1 cellular context compared by ENCODE assay signal in the genomic region with DNA sequence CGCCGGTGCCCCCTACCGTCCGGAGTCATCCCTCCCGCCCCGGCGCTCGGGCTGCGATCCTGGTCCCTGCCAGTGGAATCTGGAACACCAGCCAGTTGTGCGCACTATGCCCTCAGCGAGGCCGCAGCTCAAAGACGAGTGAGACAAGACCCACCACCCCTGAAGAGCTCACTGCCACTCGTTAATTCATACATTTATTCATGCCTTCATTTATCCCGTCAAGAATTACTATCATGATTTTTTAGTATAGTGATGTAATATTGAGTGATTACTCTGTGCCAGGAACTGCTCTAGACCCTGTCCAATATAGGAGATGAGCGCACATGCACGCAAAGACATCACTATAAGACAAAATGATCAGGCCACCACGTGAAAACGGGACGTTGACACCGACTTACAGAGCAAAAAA.
TF ChIP-seq lines count a peak whose summit lies in the region.

No MANE protein-coding gene starts in this region.

TF ChIP-seq in HepG2, 621 proteins besides CTCF, POLR2A, EP300 and RAD21 (continued from another document and continues in another):
- TF ChIP-seq, protein P1, sequence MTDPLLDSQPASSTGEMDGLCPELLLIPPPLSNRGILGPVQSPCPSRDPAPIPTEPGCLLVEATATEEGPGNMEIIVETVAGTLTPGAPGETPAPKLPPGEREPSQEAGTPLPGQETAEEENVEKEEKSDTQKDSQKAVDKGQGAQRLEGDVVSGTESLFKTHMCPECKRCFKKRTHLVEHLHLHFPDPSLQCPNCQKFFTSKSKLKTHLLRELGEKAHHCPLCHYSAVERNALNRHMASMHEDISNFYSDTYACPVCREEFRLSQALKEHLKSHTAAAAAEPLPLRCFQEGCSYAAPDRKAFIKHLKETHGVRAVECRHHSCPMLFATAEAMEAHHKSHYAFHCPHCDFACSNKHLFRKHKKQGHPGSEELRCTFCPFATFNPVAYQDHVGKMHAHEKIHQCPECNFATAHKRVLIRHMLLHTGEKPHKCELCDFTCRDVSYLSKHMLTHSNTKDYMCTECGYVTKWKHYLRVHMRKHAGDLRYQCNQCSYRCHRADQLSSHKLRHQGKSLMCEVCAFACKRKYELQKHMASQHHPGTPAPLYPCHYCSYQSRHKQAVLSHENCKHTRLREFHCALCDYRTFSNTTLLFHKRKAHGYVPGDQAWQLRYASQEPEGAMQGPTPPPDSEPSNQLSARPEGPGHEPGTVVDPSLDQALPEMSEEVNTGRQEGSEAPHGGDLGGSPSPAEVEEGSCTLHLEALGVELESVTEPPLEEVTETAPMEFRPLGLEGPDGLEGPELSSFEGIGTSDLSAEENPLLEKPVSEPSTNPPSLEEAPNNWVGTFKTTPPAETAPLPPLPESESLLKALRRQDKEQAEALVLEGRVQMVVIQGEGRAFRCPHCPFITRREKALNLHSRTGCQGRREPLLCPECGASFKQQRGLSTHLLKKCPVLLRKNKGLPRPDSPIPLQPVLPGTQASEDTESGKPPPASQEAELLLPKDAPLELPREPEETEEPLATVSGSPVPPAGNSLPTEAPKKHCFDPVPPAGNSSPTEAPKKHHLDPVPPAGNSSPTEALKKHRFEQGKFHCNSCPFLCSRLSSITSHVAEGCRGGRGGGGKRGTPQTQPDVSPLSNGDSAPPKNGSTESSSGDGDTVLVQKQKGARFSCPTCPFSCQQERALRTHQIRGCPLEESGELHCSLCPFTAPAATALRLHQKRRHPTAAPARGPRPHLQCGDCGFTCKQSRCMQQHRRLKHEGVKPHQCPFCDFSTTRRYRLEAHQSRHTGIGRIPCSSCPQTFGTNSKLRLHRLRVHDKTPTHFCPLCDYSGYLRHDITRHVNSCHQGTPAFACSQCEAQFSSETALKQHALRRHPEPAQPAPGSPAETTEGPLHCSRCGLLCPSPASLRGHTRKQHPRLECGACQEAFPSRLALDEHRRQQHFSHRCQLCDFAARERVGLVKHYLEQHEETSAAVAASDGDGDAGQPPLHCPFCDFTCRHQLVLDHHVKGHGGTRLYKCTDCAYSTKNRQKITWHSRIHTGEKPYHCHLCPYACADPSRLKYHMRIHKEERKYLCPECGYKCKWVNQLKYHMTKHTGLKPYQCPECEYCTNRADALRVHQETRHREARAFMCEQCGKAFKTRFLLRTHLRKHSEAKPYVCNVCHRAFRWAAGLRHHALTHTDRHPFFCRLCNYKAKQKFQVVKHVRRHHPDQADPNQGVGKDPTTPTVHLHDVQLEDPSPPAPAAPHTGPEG (CRISPR knock-in tag; IDR thresholded peaks at IDR 0.05): no peak
- TF ChIP-seq HOXA9 (CRISPR knock-in tag; IDR thresholded peaks at IDR 0.05; ENCODE audit: borderline replicate concordance) (no peak), EED (CRISPR knock-in tag; IDR thresholded peaks at IDR 0.05) (no peak), ZSCAN31 (CRISPR knock-in tag; IDR thresholded peaks at IDR 0.05; ENCODE audit: low read depth) (no peak), FOSL1 (CRISPR knock-in tag; IDR thresholded peaks at IDR 0.05; ENCODE audit: borderline replicate concordance) (no peak), ZNF816 (CRISPR knock-in tag; IDR thresholded peaks at IDR 0.05; ENCODE audit: borderline replicate concordance) (no peak; the same call in 1 of the 2 replicates), ZNF350 (CRISPR knock-in tag; IDR thresholded peaks at IDR 0.05; ENCODE audit: borderline replicate concordance, low read depth) (0 out of 2 replicates have a peak, but pooled peaks have one; percentile 14), HOXA3 (CRISPR knock-in tag; IDR thresholded peaks at IDR 0.05) (no peak), ZNF543 (CRISPR knock-in tag; IDR thresholded peaks at IDR 0.05) (no peak), AGO2 (optimal IDR thresholded peaks at IDR 0.05; ENCODE audit: low read depth, low read length) (no peak), HMGA1 (CRISPR knock-in tag; conservative IDR thresholded peaks at IDR 0.05) (no peak), ZNF7 (CRISPR knock-in tag; IDR thresholded peaks at IDR 0.05) (no peak), NFKB2 (CRISPR knock-in tag; IDR thresholded peaks at IDR 0.05; ENCODE audit: borderline replicate concordance) (no peak), ZNF883 (CRISPR knock-in tag; IDR thresholded peaks at IDR 0.05; ENCODE audit: not compliant biosample characterization) (no peak), TCF7L2 (IDR thresholded peaks at IDR 0.05; ENCODE audit: low read depth, low read length) (no peak), ZNF652 (CRISPR knock-in tag; IDR thresholded peaks at IDR 0.05; ENCODE audit: borderline replicate concordance, low read depth) (no peak), ZNF343 (CRISPR knock-in tag; IDR thresholded peaks at IDR 0.05) (no peak), PRPF4 (IDR thresholded peaks at IDR 0.05; ENCODE audit: low read depth, low read length, poor library complexity, severe bottlenecking) (no peak), REPIN1 (CRISPR knock-in tag; IDR thresholded peaks at IDR 0.05; ENCODE audit: borderline replicate concordance, low read depth) (peak; percentile 12; the same call in 1 of the 2 replicates), PHF5A (CRISPR knock-in tag; IDR thresholded peaks at IDR 0.05; ENCODE audit: low read depth, unreplicated experiment) (no peak), SATB2 (CRISPR knock-in tag; IDR thresholded peaks at IDR 0.05) (no peak), IRF2 (CRISPR knock-in tag; IDR thresholded peaks at IDR 0.05) (no peak), IKZF1 (IDR thresholded peaks at IDR 0.05) (no peak), ZFP1 (CRISPR knock-in tag; IDR thresholded peaks at IDR 0.05) (no peak), RORA (CRISPR knock-in tag; IDR thresholded peaks at IDR 0.05) (no peak), TBX2 (CRISPR knock-in tag; IDR thresholded peaks at IDR 0.05; ENCODE audit: borderline replicate concordance) (no peak; the same call in 1 of the 2 replicates)
- TF ChIP-seq, protein P2, sequence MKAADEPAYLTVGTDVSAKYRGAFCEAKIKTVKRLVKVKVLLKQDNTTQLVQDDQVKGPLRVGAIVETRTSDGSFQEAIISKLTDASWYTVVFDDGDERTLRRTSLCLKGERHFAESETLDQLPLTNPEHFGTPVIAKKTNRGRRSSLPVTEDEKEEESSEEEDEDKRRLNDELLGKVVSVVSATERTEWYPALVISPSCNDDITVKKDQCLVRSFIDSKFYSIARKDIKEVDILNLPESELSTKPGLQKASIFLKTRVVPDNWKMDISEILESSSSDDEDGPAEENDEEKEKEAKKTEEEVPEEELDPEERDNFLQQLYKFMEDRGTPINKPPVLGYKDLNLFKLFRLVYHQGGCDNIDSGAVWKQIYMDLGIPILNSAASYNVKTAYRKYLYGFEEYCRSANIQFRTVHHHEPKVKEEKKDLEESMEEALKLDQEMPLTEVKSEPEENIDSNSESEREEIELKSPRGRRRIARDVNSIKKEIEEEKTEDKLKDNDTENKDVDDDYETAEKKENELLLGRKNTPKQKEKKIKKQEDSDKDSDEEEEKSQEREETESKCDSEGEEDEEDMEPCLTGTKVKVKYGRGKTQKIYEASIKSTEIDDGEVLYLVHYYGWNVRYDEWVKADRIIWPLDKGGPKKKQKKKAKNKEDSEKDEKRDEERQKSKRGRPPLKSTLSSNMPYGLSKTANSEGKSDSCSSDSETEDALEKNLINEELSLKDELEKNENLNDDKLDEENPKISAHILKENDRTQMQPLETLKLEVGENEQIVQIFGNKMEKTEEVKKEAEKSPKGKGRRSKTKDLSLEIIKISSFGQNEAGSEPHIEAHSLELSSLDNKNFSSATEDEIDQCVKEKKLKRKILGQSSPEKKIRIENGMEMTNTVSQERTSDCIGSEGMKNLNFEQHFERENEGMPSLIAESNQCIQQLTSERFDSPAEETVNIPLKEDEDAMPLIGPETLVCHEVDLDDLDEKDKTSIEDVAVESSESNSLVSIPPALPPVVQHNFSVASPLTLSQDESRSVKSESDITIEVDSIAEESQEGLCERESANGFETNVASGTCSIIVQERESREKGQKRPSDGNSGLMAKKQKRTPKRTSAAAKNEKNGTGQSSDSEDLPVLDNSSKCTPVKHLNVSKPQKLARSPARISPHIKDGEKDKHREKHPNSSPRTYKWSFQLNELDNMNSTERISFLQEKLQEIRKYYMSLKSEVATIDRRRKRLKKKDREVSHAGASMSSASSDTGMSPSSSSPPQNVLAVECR (CRISPR knock-in tag; IDR thresholded peaks at IDR 0.05; ENCODE audit: borderline replicate concordance): 0 out of 2 replicates have a peak, but pooled peaks have one; percentile 7
- TF ChIP-seq, protein P3, sequence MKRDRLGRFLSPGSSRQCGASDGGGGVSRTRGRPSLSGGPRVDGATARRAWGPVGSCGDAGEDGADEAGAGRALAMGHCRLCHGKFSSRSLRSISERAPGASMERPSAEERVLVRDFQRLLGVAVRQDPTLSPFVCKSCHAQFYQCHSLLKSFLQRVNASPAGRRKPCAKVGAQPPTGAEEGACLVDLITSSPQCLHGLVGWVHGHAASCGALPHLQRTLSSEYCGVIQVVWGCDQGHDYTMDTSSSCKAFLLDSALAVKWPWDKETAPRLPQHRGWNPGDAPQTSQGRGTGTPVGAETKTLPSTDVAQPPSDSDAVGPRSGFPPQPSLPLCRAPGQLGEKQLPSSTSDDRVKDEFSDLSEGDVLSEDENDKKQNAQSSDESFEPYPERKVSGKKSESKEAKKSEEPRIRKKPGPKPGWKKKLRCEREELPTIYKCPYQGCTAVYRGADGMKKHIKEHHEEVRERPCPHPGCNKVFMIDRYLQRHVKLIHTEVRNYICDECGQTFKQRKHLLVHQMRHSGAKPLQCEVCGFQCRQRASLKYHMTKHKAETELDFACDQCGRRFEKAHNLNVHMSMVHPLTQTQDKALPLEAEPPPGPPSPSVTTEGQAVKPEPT (CRISPR knock-in tag; IDR thresholded peaks at IDR 0.05; ENCODE audit: low read depth): no peak
- TF ChIP-seq, protein P4, sequence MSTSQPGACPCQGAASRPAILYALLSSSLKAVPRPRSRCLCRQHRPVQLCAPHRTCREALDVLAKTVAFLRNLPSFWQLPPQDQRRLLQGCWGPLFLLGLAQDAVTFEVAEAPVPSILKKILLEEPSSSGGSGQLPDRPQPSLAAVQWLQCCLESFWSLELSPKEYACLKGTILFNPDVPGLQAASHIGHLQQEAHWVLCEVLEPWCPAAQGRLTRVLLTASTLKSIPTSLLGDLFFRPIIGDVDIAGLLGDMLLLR (CRISPR knock-in tag; IDR thresholded peaks at IDR 0.05): no peak
- TF ChIP-seq, protein P5, sequence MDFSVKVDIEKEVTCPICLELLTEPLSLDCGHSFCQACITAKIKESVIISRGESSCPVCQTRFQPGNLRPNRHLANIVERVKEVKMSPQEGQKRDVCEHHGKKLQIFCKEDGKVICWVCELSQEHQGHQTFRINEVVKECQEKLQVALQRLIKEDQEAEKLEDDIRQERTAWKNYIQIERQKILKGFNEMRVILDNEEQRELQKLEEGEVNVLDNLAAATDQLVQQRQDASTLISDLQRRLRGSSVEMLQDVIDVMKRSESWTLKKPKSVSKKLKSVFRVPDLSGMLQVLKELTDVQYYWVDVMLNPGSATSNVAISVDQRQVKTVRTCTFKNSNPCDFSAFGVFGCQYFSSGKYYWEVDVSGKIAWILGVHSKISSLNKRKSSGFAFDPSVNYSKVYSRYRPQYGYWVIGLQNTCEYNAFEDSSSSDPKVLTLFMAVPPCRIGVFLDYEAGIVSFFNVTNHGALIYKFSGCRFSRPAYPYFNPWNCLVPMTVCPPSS (IDR thresholded peaks at IDR 0.05): no peak
- TF ChIP-seq, protein P6, sequence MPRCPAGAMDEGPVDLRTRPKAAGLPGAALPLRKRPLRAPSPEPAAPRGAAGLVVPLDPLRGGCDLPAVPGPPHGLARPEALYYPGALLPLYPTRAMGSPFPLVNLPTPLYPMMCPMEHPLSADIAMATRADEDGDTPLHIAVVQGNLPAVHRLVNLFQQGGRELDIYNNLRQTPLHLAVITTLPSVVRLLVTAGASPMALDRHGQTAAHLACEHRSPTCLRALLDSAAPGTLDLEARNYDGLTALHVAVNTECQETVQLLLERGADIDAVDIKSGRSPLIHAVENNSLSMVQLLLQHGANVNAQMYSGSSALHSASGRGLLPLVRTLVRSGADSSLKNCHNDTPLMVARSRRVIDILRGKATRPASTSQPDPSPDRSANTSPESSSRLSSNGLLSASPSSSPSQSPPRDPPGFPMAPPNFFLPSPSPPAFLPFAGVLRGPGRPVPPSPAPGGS (CRISPR knock-in tag; IDR thresholded peaks at IDR 0.05): 0 out of 2 replicates have a peak, but pooled peaks have one; percentile 19
- TF ChIP-seq, protein P7, sequence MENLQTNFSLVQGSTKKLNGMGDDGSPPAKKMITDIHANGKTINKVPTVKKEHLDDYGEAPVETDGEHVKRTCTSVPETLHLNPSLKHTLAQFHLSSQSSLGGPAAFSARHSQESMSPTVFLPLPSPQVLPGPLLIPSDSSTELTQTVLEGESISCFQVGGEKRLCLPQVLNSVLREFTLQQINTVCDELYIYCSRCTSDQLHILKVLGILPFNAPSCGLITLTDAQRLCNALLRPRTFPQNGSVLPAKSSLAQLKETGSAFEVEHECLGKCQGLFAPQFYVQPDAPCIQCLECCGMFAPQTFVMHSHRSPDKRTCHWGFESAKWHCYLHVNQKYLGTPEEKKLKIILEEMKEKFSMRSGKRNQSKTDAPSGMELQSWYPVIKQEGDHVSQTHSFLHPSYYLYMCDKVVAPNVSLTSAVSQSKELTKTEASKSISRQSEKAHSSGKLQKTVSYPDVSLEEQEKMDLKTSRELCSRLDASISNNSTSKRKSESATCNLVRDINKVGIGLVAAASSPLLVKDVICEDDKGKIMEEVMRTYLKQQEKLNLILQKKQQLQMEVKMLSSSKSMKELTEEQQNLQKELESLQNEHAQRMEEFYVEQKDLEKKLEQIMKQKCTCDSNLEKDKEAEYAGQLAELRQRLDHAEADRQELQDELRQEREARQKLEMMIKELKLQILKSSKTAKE (CRISPR knock-in tag; IDR thresholded peaks at IDR 0.05; ENCODE audit: borderline replicate concordance): no peak
